Comparison of ENCODE assay signal across 7 cellular contexts in the genomic region with DNA sequence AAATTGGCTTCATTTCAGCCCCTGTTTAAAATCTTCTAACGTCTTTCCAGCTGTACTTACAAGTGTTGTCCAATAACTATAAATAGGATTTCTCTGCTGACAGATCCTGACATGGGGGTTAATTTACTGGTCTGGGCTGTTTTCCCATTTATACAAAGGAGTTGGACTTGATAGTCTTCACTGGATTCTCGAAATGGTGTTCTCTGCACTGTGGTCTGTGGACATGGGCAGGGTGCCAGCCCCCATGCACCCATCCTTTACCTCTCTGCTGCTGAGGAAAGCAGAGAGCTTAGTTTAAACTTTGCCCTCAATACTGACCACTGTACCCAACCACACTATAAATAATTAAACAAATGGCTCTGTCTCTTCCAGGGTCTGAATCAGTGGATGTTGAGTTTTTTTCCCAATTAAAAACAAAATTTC. TPM values are rescaled to one million over a fixed set of nuclear protein-coding genes. Genes with fewer than 3 reads are reported as not detected.
DNase-seq lines count a peak whose midpoint lies in the region; ATAC-seq and TF ChIP-seq lines count a peak whose summit lies in the region.
"Had no signal": no experiment of that assay in that cellular context is flagged by ENCODE, and none has a peak within 500 bp of the region (broad histone marks: within the 10 kb centered on the region; RNA-seq: fewer than 3 reads in every experiment).

No MANE protein-coding gene starts in this region.

- no peak for TF ChIP-seq CTCF in thoracic aorta (IDR thresholded peaks at IDR 0.05)

- no peaks in the 10 kb centered on the region for H3K27me3 ChIP-seq in thoracic aorta (replicated peaks; ENCODE audit: insufficient read depth)

- peak; percentile 23 for DNase-seq in NCI-H2196 treated with DMSO at 0.1 percent for 48 hours (lab: John Stamatoyannopoulos, UW; ENCODE audit: unreplicated experiment)
- peak; percentile 19 for DNase-seq in globus pallidus (ENCODE audit: low spot score)
- DNase-seq in thoracic aorta (ENCODE audit: low spot score), result no peak
- DNase-seq: WERI-Rb-1 had no signal

- H3K4me1 ChIP-seq in thoracic aorta (ENCODE audit: control insufficient read depth in 1 of 2, low read depth in 2 of 2), result peaks cover 25 to 59% of the 10 kb centered on the region in 2 donors

- no peaks in the 10 kb centered on the region for H3K9me3 ChIP-seq in thoracic aorta

- H3K27ac ChIP-seq in thoracic aorta, result peak overlapping the region; percentile 61 to 70
- H3K27ac ChIP-seq: parathyroid adenoma, WERI-Rb-1 had no signal

- peak overlapping the region; percentile 21 for H3K4me3 ChIP-seq in thoracic aorta

- H3K36me3 ChIP-seq in thoracic aorta, result no peaks in the 10 kb centered on the region
- H3K36me3 ChIP-seq: WERI-Rb-1 had no signal

- ATAC-seq in thoracic aorta (ENCODE audit: insufficient number of reproducible peaks, low FRiP score, low read depth) (no peak), HG02610 (IDR thresholded peaks at IDR 0.05; ENCODE audit: unreplicated experiment) (no peak), GM18511 (IDR thresholded peaks at IDR 0.05; ENCODE audit: unreplicated experiment) (no peak)

RNA-seq across cellular contexts. Expression of gene DIO1, which starts 5.2 kb away (rescaled TPM):
- total RNA-seq in thoracic aorta, result not detected

RNA-seq across cellular contexts. Expression of gene YIPF1, which starts 9.6 kb away (rescaled TPM):
- 10 to 100 TPM; 18.8 to 20.7 TPM for total RNA-seq in thoracic aorta

RNA-seq across cellular contexts. Expression of gene IFT25, which starts 46.3 kb away (rescaled TPM):
- 10 to 100 TPM; 23.8 to 24.5 TPM for total RNA-seq in thoracic aorta

RNA-seq across cellular contexts. Expression of gene LRRC42, which starts 46.9 kb away (rescaled TPM):
- total RNA-seq in thoracic aorta, result 10 to 100 TPM; 17.8 to 18.3 TPM
